1 cellular context compared by ENCODE assay signal in genomic region chr17:81370304-81370703, GRCh38.
TF ChIP-seq lines count a peak whose summit lies in the region.

No MANE protein-coding gene starts in this region.

TF ChIP-seq in IMR-90, 13 proteins besides CTCF, POLR2A, EP300 and RAD21:
- TF ChIP-seq SMC3 (IDR thresholded peaks at IDR 0.05; ENCODE audit: low read depth, low read length) (no peak), CHD1 (IDR thresholded peaks at IDR 0.05; ENCODE audit: low read depth, low read length) (no peak), FOS (IDR thresholded peaks at IDR 0.05; ENCODE audit: low read depth, low read length) (no peak), RCOR1 (IDR thresholded peaks at IDR 0.05; ENCODE audit: insufficient replicate concordance, low read length) (no peak), CEBPB (IDR thresholded peaks at IDR 0.05; ENCODE audit: low read depth, low read length) (no peak), ELK1 (IDR thresholded peaks at IDR 0.05; ENCODE audit: borderline replicate concordance, low read depth, low read length) (no peak), RFX5 (IDR thresholded peaks at IDR 0.05; ENCODE audit: low read depth, low read length) (no peak), MAZ (IDR thresholded peaks at IDR 0.05; ENCODE audit: borderline replicate concordance, low read depth, low read length) (no peak), NFE2L2 (IDR thresholded peaks at IDR 0.05; ENCODE audit: low read depth, low read length) (no peak), USF2 (IDR thresholded peaks at IDR 0.05; ENCODE audit: low read depth, low read length) (no peak), BHLHE40 (IDR thresholded peaks at IDR 0.05; ENCODE audit: low read depth, low read length) (no peak), MAFK (IDR thresholded peaks at IDR 0.05; ENCODE audit: low read depth, low read length) (no peak), MXI1 (IDR thresholded peaks at IDR 0.05; ENCODE audit: borderline replicate concordance, low read depth, low read length) (no peak)
